ENCODE assay signal across 8 cellular contexts in genomic region chr6:45714795-45715507, GRCh38.
A peak's percentile ranks its signal among the peaks of the same experiment; 100 is the strongest.
DNase-seq lines count a peak whose midpoint lies in the region; ATAC-seq and TF ChIP-seq lines count a peak whose summit lies in the region.

No MANE protein-coding gene starts in this region.

- ATAC-seq in HG03064 (IDR thresholded peaks at IDR 0.05; ENCODE audit: low read depth, unreplicated experiment) (peak; percentile 40), thoracic aorta (ENCODE audit: insufficient number of reproducible peaks, low FRiP score, low read depth) (peak; percentile 86)

- peak overlapping the region; percentile 36 for H3K4me3 ChIP-seq in thoracic aorta

- TF ChIP-seq CTCF in thoracic aorta (IDR thresholded peaks at IDR 0.05), result peak; percentile 44

- H3K27ac ChIP-seq in thoracic aorta, result no peak overlapping the region

- no peaks in the 10 kb centered on the region for H3K27me3 ChIP-seq in thoracic aorta (replicated peaks; ENCODE audit: insufficient read depth)

- H3K4me1 ChIP-seq in thoracic aorta (ENCODE audit: control insufficient read depth in 1 of 2, low read depth in 2 of 2), result peaks cover 3 to 8% of the 10 kb centered on the region in 2 donors

- no peaks in the 10 kb centered on the region for H3K36me3 ChIP-seq in thoracic aorta

- DNase-seq in NCI-H1694 treated with DMSO at 0.1 percent for 48 hours (lab: John Stamatoyannopoulos, UW) (peak; percentile 5), NCI-H1694 (lab: John Stamatoyannopoulos, UW) (no peak), NCI-H510A (lab: John Stamatoyannopoulos, UW) (peak; percentile 39), lung microvascular endothelial cell (ENCODE audit: low read depth in 2 of 2) (peak; percentile 80 to 83), thoracic aorta (ENCODE audit: low spot score) (no peak)
- peak; percentile 42 for DNase-seq in activated CD4-positive, alpha-beta T cell treated with anti-CD3 and anti-CD28 coated beads for 48 hours
- peak; percentile 6 for DNase-seq in effector CD8-positive, alpha-beta T cell (lab: John Stamatoyannopoulos, UW)

- no peaks in the 10 kb centered on the region for H3K9me3 ChIP-seq in thoracic aorta

Comparison
In these comparisons a context has a peak if more than half of its experiments do, and no peak if none do; other contexts are left out.
1. DNase-seq: peak in NCI-H1694 treated with DMSO at 0.1 percent for 48 hours (single experiment), NCI-H510A (single experiment), activated CD4-positive, alpha-beta T cell treated with anti-CD3 and anti-CD28 coated beads for 48 hours (single experiment), effector CD8-positive, alpha-beta T cell (single experiment) and lung microvascular endothelial cell (2 of 2); none in NCI-H1694 (single experiment) and thoracic aorta (single experiment).